Comparison of ENCODE assay signal across 21 cellular contexts in genomic region chr13:64900039-64900438, GRCh38.
"Had no signal": no experiment of that assay in that cellular context is flagged by ENCODE, and none has a peak within 500 bp of the region (broad histone marks: within the 10 kb centered on the region; RNA-seq: fewer than 3 reads in every experiment).

No MANE protein-coding gene starts in this region.

- H3K4me1 ChIP-seq: SJSA1 had no signal

- H3K9me3 ChIP-seq: SJSA1 had no signal

- H3K27me3 ChIP-seq: SJSA1 had no signal

- DNase-seq: Kasumi-1, KG1, MM.1S, NCI-H1048, NCI-H1105, NCI-H1417, NCI-H1436 treated with DMSO at 0.1 percent for 48 hours, NCI-H1694, NCI-H187 treated with DMSO at 0.1 percent for 48 hours, NCI-H2029 treated with DMSO at 0.1 percent for 48 hours, NCI-H2227 treated with DMSO at 0.1 percent for 48 hours, NCI-H524, NCI-H526 treated with DMSO at 0.1 percent for 48 hours, NCI-H748 treated with DMSO at 0.1 percent for 48 hours, Right ventricle myocardium superior, RPMI8226, SIG-M5, SW 1271 had no signal

- H3K27ac ChIP-seq: HL-60, SJSA1, SK-N-MC had no signal

- H3K36me3 ChIP-seq: SJSA1 had no signal

- H3K4me3 ChIP-seq: SJSA1, SK-N-MC had no signal
